Comparison of ENCODE assay signal across 8 cellular contexts in genomic region chr9:127611796-127612790, GRCh38. TPM values are rescaled to one million over a fixed set of nuclear protein-coding genes. Genes with fewer than 3 reads are reported as not detected.
DNase-seq lines count a peak whose midpoint lies in the region; ATAC-seq and TF ChIP-seq lines count a peak whose summit lies in the region.

STXBP1 (plus strand) TSS chr9:127612277; CDS start chr9:127612404, 127 bp downstream.

- H3K9me3 ChIP-seq in adipocyte (ENCODE audit: control insufficient read depth, low read length) (no peaks in the 10 kb centered on the region), heart left ventricle (no peaks in the 10 kb centered on the region)

- H3K9me3 Mint-ChIP-seq in T-cell (no peaks in the 10 kb centered on the region), type B pancreatic cell (no peaks in the 10 kb centered on the region)

- H3K4me1 ChIP-seq in adipocyte (ENCODE audit: control insufficient read depth, insufficient read depth, low read length) (peaks cover 44% of the 10 kb centered on the region), heart left ventricle (peaks cover 0 to 47% (median 36%) of the 10 kb centered on the region in 12 donors)

- H3K4me1 Mint-ChIP-seq in T-cell (peaks cover 30 to 42% (median 34%) of the 10 kb centered on the region in 3 donors), type B pancreatic cell (ENCODE audit: unreplicated experiment) (peaks cover 27% of the 10 kb centered on the region)

- POLR2A ChIA-PET in T-cell (lab: Charles Lee) = interaction anchor here in 1 of 2 donors (0.5 to 0.6 kb wide), 3 partner anchors 10 to 190 kb away, joined by 3 to 4 read pairs (median 4); partner anchors contain the start of gene FPGS

- H3K36me3 ChIP-seq in adipocyte (ENCODE audit: control insufficient read depth, insufficient read depth, low read length, severe bottlenecking) = no peaks in the 10 kb centered on the region
- H3K36me3 ChIP-seq in heart left ventricle = no peaks in the 10 kb centered on the region

- H3K9ac ChIP-seq in adipocyte (ENCODE audit: low read length) = peak within 1 kb of the TSS; percentile 95

- H3K4me3 Mint-ChIP-seq in T-cell = peak within 1 kb of the TSS; percentile 90 to 94 (median 91)
- peak within 1 kb of the TSS; percentile 97 for H3K4me3 Mint-ChIP-seq in type B pancreatic cell

- H3K36me3 Mint-ChIP-seq in T-cell (no peaks in the 10 kb centered on the region), type B pancreatic cell (peaks cover 5% of the 10 kb centered on the region)

- peak; percentile 80 for ATAC-seq in HG02571 (IDR thresholded peaks at IDR 0.05; ENCODE audit: unreplicated experiment)
- ATAC-seq in T-cell (replicated peaks in 1 of 4) = peak; percentile 81 to 86 (median 82)
- peak; percentile 71 to 90 (median 86) for ATAC-seq in heart left ventricle

- peak within 1 kb of the TSS; percentile 99 for H3K4me3 ChIP-seq in adipocyte (ENCODE audit: low read length)
- H3K4me3 ChIP-seq in heart left ventricle = peak within 1 kb of the TSS; percentile 68 to 99 (median 93)

- peak within 1 kb of the TSS; percentile 85 to 98 (median 94) for H3K27ac ChIP-seq in heart left ventricle

- H3K27me3 Mint-ChIP-seq in T-cell (peaks cover 3 to 18% of the 10 kb centered on the region in 2 donors), type B pancreatic cell (peaks cover 32% of the 10 kb centered on the region)

- DNase-seq in GM04504 (ENCODE audit: low read depth) (peak; percentile 60), NCI-H1105 treated with DMSO at 0.1 percent for 48 hours (lab: John Stamatoyannopoulos, UW) (peak; percentile 76), T-cell (peak; percentile 48 to 87 (median 68)), adipocyte (ENCODE audit: low read depth) (peak; percentile 95), heart left ventricle (peak; percentile 90 to 95 (median 92)), posterior vena cava (ENCODE audit: low spot score) (peak; percentile 95), type B pancreatic cell (ENCODE audit: extremely low spot score, unreplicated experiment) (peak; percentile 94)

- intact Hi-C loops in heart left ventricle (cut with DNase I) = loop anchor here in 3 of 10 donors (5.0 to 10.0 kb wide), 2 partner anchors 53 to 105 kb away; partner anchors contain the start of genes PTRH1 (in 3 of the 3) and TTC16 (in 3 of the 3)
- intact Hi-C loops in posterior vena cava (cut with DNase I) = no loop called here

- TF ChIP-seq CTCF in heart left ventricle (IDR thresholded peaks at IDR 0.05) (peak in 6 of 12 donors; percentile 9 to 50 (median 27)), type B pancreatic cell (conservative IDR thresholded peaks at IDR 0.05) (peak; percentile 46)

- H3K27me3 ChIP-seq in adipocyte (replicated peaks; ENCODE audit: control insufficient read depth, insufficient read depth, low read length) = no peaks in the 10 kb centered on the region
- peaks cover 0 to 5% (median 0%) of the 10 kb centered on the region in 9 donors for H3K27me3 ChIP-seq in heart left ventricle

- TF ChIP-seq POLR2A in heart left ventricle (IDR thresholded peaks at IDR 0.05) = peak in 1 of 2 donors; percentile 91

- H3K27ac Mint-ChIP-seq in T-cell (peak within 1 kb of the TSS; percentile 24 to 77), type B pancreatic cell (peak within 1 kb of the TSS; percentile 88)

- 0% methylated on average over 26 to 107 of the region's 107 CpGs for WGBS in heart left ventricle, 4 donors

- CTCF ChIA-PET in T-cell (lab: Charles Lee) = interaction anchor here in 1 of 2 donors (1.0 kb wide), 1 partner anchor 123 kb away, joined by 3 read pairs; the partner anchor contains the start of gene TOR2A

RNA-seq across cellular contexts. Expression of gene STXBP1, which starts in this region (rescaled TPM):
- total RNA-seq in T-cell (10 to 100 TPM in 4 of 5 donors, 1 to 10 TPM in 1; 3.8 to 18.2 (median 17.3) TPM), heart left ventricle (100 to 1,000 TPM in 1 of 9 donors, 10 to 100 TPM in 8; 35.9 to 102 (median 50.2) TPM), posterior vena cava (10 to 100 TPM; 69.4 to 80.3 TPM), type B pancreatic cell (ENCODE audit: low replicate concordance) (43.1 and 48.8 TPM in 2 replicates)
- 10 to 100 TPM; 14.0 to 23.7 TPM for polyA plus RNA-seq in heart left ventricle

Comparison
In these comparisons a context has a peak if more than half of its experiments do, and no peak if none do; other contexts are left out.
1. Peak in every context shown above with its lines: DNase-seq, ATAC-seq, H3K4me3 ChIP-seq and H3K27ac ChIP-seq.